ENCODE assay signal across 8 cellular contexts in genomic region chr19:1247747-1248453, GRCh38. TPM values are rescaled to one million over a fixed set of nuclear protein-coding genes. Genes with fewer than 3 reads are reported as not detected.
A peak's percentile ranks its signal among the peaks of the same experiment; 100 is the strongest.
DNase-seq lines count a peak whose midpoint lies in the region; ATAC-seq, FAIRE-seq and TF ChIP-seq lines count a peak whose summit lies in the region.

No MANE protein-coding gene starts in this region.

- FAIRE-seq in GM12878 (lab: Jason Lieb, UNC) (no peak), keratinocyte (lab: Jason Lieb, UNC) (no peak)

- no peak for TF ChIP-seq EP300 in GM12878 (IDR thresholded peaks at IDR 0.05; ENCODE audit: borderline replicate concordance in 1 of 2, control insufficient read depth in 1 of 2, low read depth in 2 of 2, low read length in 2 of 2)

- H3K4me3 ChIP-seq in GM12878 = peak overlapping the region; percentile 88; the same call in 1 of the 2 replicates
- H3K4me3 ChIP-seq in keratinocyte (ENCODE audit: control insufficient read depth in 2 of 3, extremely low read depth in 1 of 3, insufficient read depth in 2 of 3, low read depth in 1 of 3, low read length in 3 of 3) = peak overlapping the region in 1 of 3 experiments; percentile 18

- peak overlapping the region; percentile 61 for H3K27ac ChIP-seq in GM12878 (ENCODE audit: control insufficient read depth, insufficient read depth)
- peak overlapping the region; percentile 20 for H3K27ac ChIP-seq in keratinocyte (ENCODE audit: control insufficient read depth, insufficient read depth, low read length)

- no TSS peak for BruUV-seq in GM12878 (replicated peaks; lab: Mats Ljungman, UMichigan)

- H3K4me2 ChIP-seq in GM12878 (ENCODE audit: control insufficient read depth, insufficient read depth) (peak overlapping the region; percentile 86), keratinocyte (ENCODE audit: control insufficient read depth, extremely low read depth, insufficient read depth, low read depth, low read length) (peak overlapping the region; percentile 16)

- H4K20me1 ChIP-seq in GM12878 (ENCODE audit: control insufficient read depth, insufficient read depth) (no peaks in the 10 kb centered on the region), keratinocyte (ENCODE audit: control insufficient read depth, extremely low read depth, insufficient read depth, low read length) (no peaks in the 10 kb centered on the region)

- H3K27ac Mint-ChIP-seq in T-helper 1 cell treated with Interleukin-12 subunit alpha and Interleukin-12 subunit beta and Interleukin-4 antibody, amounts not matched to agents 30 μg/mL and 1 μg/mL, for 36 hours = peak overlapping the region; percentile 49

- SMC1A ChIA-PET in GM12878 (lab: Charles Lee; ENCODE audit: uncharacterized antibody, unreplicated experiment) = no interaction called here

- 29% methylated on average over 21 of the region's 35 CpGs for WGBS in GM12878 (ENCODE audit: insufficient coverage, insufficient replicate concordance, low lambda C conversion rate, missing lambda C conversion rate)

- H3K9ac ChIP-seq in GM12878 (ENCODE audit: control insufficient read depth, insufficient read depth, low read length) (no peak overlapping the region), keratinocyte (ENCODE audit: control insufficient read depth, extremely low read depth, insufficient read depth, low read length) (no peak overlapping the region)

- no peaks in the 10 kb centered on the region for H3K9me3 ChIP-seq in GM12878 (replicated peaks; ENCODE audit: control insufficient read depth, insufficient read depth, low read length)
- no peaks in the 10 kb centered on the region for H3K9me3 ChIP-seq in keratinocyte (ENCODE audit: control insufficient read depth, low read depth, low read length)

- RAD21 ChIA-PET in GM12878 (lab: Charles Lee; ENCODE audit: unreplicated experiment) = no interaction called here

- POLR2A ChIA-PET in GM12878 (lab: Charles Lee) = interaction anchor here (7.7 kb wide), 1 partner anchor 18 kb away, joined by 184 read pairs; the partner anchor contains the start of gene CIRBP

- dilution Hi-C loops in keratinocyte (cut with MboI; ENCODE audit: extremely low pct_ligation_motif_present, low sequenced_read_pairs) = no loop called here

- no peaks in the 10 kb centered on the region; a peak in 2 of 4 replicates for H3K36me3 ChIP-seq in GM12878 (ENCODE audit: control insufficient read depth in 2 of 2, insufficient read depth in 2 of 2, low read length in 1 of 2)
- H3K36me3 ChIP-seq in keratinocyte (ENCODE audit: control insufficient read depth in 2 of 2, extremely low read depth in 1 of 2, insufficient read depth in 2 of 2, low read length in 2 of 2) = peaks cover 1 to 5% of the 10 kb centered on the region in 2 experiments

- intact Hi-C loops in GM12878 (cut with micrococcal nuclease; ENCODE audit: unreplicated experiment) = loop anchor here (10.0 kb wide), 1 partner anchor 323 kb away; the partner anchor contains the start of gene ARID3A

- H2AFZ ChIP-seq in GM12878 (ENCODE audit: control insufficient read depth, low read depth, low read length) (peak overlapping the region; percentile 80), keratinocyte (ENCODE audit: control insufficient read depth, low read length) (no peak overlapping the region)

- peak; percentile 0 for ATAC-seq in HG02970 (IDR thresholded peaks at IDR 0.05; ENCODE audit: low FRiP score, unreplicated experiment)
- peak; percentile 0; the same call in 2 of the 3 replicates for ATAC-seq in GM12878

- H3K4me3 Mint-ChIP-seq in T-helper 1 cell treated with Interleukin-12 subunit alpha and Interleukin-12 subunit beta and Interleukin-4 antibody, amounts not matched to agents 30 μg/mL and 1 μg/mL, for 36 hours = peak overlapping the region; percentile 34

- H3K4me1 ChIP-seq in GM12878 (ENCODE audit: control insufficient read depth, insufficient read depth, low read length) = peaks cover 18% of the 10 kb centered on the region; the same call in 1 of the 2 replicates
- peaks cover 17% of the 10 kb centered on the region for H3K4me1 ChIP-seq in keratinocyte (ENCODE audit: control insufficient read depth, extremely low read depth, insufficient read depth, low read length)

- H3K27me3 ChIP-seq in GM12878 (replicated peaks in 1 of 2; ENCODE audit: control insufficient read depth in 2 of 2, insufficient read depth in 2 of 2, low read length in 1 of 2) = no peaks in the 10 kb centered on the region
- H3K27me3 ChIP-seq in keratinocyte (ENCODE audit: control insufficient read depth, extremely low read depth, insufficient read depth, low read length) = no peaks in the 10 kb centered on the region

- no peak for TF ChIP-seq RAD21 in GM12878 (IDR thresholded peaks at IDR 0.05; ENCODE audit: insufficient read depth, low read depth, low read length)

- H3K79me2 ChIP-seq in GM12878 (ENCODE audit: control insufficient read depth, insufficient read depth, low read length) (peaks cover 41% of the 10 kb centered on the region), keratinocyte (ENCODE audit: control insufficient read depth, insufficient read depth, low read length) (peaks cover 30% of the 10 kb centered on the region)

- no peaks in the 10 kb centered on the region for H3K9me1 ChIP-seq in keratinocyte (ENCODE audit: control insufficient read depth, extremely low read depth, insufficient read depth, low read length)

- no peak for TF ChIP-seq POLR2A in GM12878 (IDR thresholded peaks at IDR 0.05; ENCODE audit: low read depth, low read length)

- peaks cover 10% of the 10 kb centered on the region for H3K4me1 Mint-ChIP-seq in T-helper 1 cell treated with Interleukin-12 subunit alpha and Interleukin-12 subunit beta and Interleukin-4 antibody, amounts not matched to agents 30 μg/mL and 1 μg/mL, for 36 hours (ENCODE audit: low read depth)

- no peaks in the 10 kb centered on the region for H3K27me3 Mint-ChIP-seq in T-helper 1 cell treated with Interleukin-12 subunit alpha and Interleukin-12 subunit beta and Interleukin-4 antibody, amounts not matched to agents 30 μg/mL and 1 μg/mL, for 36 hours (ENCODE audit: low read depth)

- CTCF ChIA-PET in GM12878 (lab: Yijun Ruan, JAX) = interaction anchor here (1.3 kb wide), 1 partner anchor 19 kb away, joined by 6 read pairs; no protein-coding TSS in a partner anchor

- in situ Hi-C loops in GM12878 (cut with MboI) = no loop called here

- H3K36me3 Mint-ChIP-seq in T-helper 1 cell treated with Interleukin-12 subunit alpha and Interleukin-12 subunit beta and Interleukin-4 antibody, amounts not matched to agents 30 μg/mL and 1 μg/mL, for 36 hours (ENCODE audit: low read depth) = peaks cover 12% of the 10 kb centered on the region

- TF ChIP-seq CTCF in GM12878 (IDR thresholded peaks at IDR 0.05 in 2 of 3, conservative IDR thresholded peaks at IDR 0.05 in 1 of 3; ENCODE audit: control insufficient read depth in 2 of 3, extremely low read depth in 1 of 3, insufficient read depth in 1 of 3, low read depth in 3 of 3, low read length in 3 of 3) (peak; percentile 40 to 56 (median 46); a peak in 5 of 6 replicates), keratinocyte (optimal IDR thresholded peaks at IDR 0.05 in 1 of 3, IDR thresholded peaks at IDR 0.05 in 1 of 3, conservative IDR thresholded peaks at IDR 0.05 in 1 of 3; ENCODE audit: extremely low read depth in 1 of 3, insufficient read depth in 2 of 3, low read length in 3 of 3) (peak in 1 of 3 experiments; percentile 42)

- DNase-seq in Daoy (ENCODE audit: low read depth) (peak; percentile 86), GM12878 (ENCODE audit: low read depth, low spot score) (no peak), keratinocyte (ENCODE audit: low read depth, low spot score) (no peak), NCI-H146 (lab: John Stamatoyannopoulos, UW) (no peak), NCI-H345 treated with DMSO at 0.1 percent for 48 hours (lab: John Stamatoyannopoulos, UW; ENCODE audit: unreplicated experiment) (no peak)
- DNase-seq in stimulated activated CD4-positive, alpha-beta T cell treated with anti-CD3 and anti-CD28 coated beads, Interleukin-15, amount 100 ng/mL, for 24 hours = peak; percentile 80

- no peaks in the 10 kb centered on the region for H3K9me3 Mint-ChIP-seq in T-helper 1 cell treated with Interleukin-12 subunit alpha and Interleukin-12 subunit beta and Interleukin-4 antibody, amounts not matched to agents 30 μg/mL and 1 μg/mL, for 36 hours

RNA-seq across cellular contexts. Expression of gene MIDN, which starts 0.5 kb away (rescaled TPM):
- total RNA-seq in Daoy (2014; rRNA removed; shearing (Covaris generic)) = 8.7 and 14.3 TPM in 2 replicates
- 69.3 and 73.1 TPM in 2 replicates for total RNA-seq in GM12878 (2013; cell fraction: nucleolus; rRNA removed)
- 6.1 and 8.4 TPM in 2 replicates for total RNA-seq in GM12878 (2014; rRNA removed)
- 6.5 and 7.0 TPM in 2 replicates for total RNA-seq in GM12878 (2014; rRNA removed; fragmentation: Illumina TruSeq; extraction: Trizol)
- total RNA-seq in GM12878 (2021) = 51.5 and 52.3 TPM in 2 replicates
- 6.0 TPM for polyA plus RNA-seq in GM12878 (2011; ENCODE audit: low read depth)
- 7.6 and 12.2 TPM in 2 replicates for polyA plus RNA-seq in GM12878 (2011; rRNA removed)
- 24.2 and 29.5 TPM in 2 replicates for polyA plus RNA-seq in GM12878 (2011; cell fraction: cytosol; rRNA removed)
- 102 and 129 TPM in 2 replicates for polyA plus RNA-seq in GM12878 (2011; cell fraction: nucleus; rRNA removed)
- 26.6 and 35.6 TPM in 2 replicates for polyA plus RNA-seq in GM12878 (2012)
- 4.2 and 7.9 TPM in 2 replicates for polyA plus RNA-seq in GM12878 (2014; fragmentation: Illumina TruSeq; extraction: Trizol)
- polyA plus RNA-seq in GM12878 (2014; fragmentation: Nextera tagmentation; extraction: Ambion mirVana) = under 1 TPM; 0.38 to 0.63 TPM
- 30.9 and 33.7 TPM in 2 replicates for polyA plus RNA-seq in GM12878 (2014; rRNA removed)
- polyA plus RNA-seq in GM12878 (2016; fragmentation: Nextera tagmentation; extraction: Ambion mirVana) = 1 to 10 TPM; 2.3 TPM
- polyA minus RNA-seq in GM12878 (2011; rRNA and poly(A)+ RNA removed) = 2.3 and 11.8 TPM in 2 replicates
- polyA minus RNA-seq in GM12878 (2011; cell fraction: cytosol; rRNA and poly(A)+ RNA removed) = 21.7 and 23.8 TPM in 2 replicates
- 29.9 and 46.6 TPM in 2 replicates for polyA minus RNA-seq in GM12878 (2011; cell fraction: nucleus; rRNA and poly(A)+ RNA removed)
- 4.7 to 14.1 TPM (median 6.8 TPM) in 3 replicates for polyA plus RNA-seq in keratinocyte
- polyA plus RNA-seq in keratinocyte (2011; ENCODE audit: low read depth) = 9.3 TPM
- 3.8 and 6.9 TPM in 2 replicates for polyA plus RNA-seq in keratinocyte (2011; cell fraction: cytosol; rRNA removed)
- polyA plus RNA-seq in keratinocyte (2011; cell fraction: nucleus; rRNA removed) = 23.5 and 31.4 TPM in 2 replicates
- polyA plus RNA-seq in keratinocyte (2012; ENCODE audit: low replicate concordance) = 23.0 and 30.3 TPM in 2 replicates
- polyA minus RNA-seq in keratinocyte = 5.9 to 26.1 TPM (median 6.6 TPM) in 3 replicates
- 44.9 TPM for polyA minus RNA-seq in keratinocyte (2011; cell fraction: cytosol; rRNA and poly(A)+ RNA removed)
- polyA minus RNA-seq in keratinocyte (2011; cell fraction: nucleus; rRNA and poly(A)+ RNA removed) = 31.4 and 35.8 TPM in 2 replicates

RNA-seq across cellular contexts. Expression of gene ATP5F1D, which starts 6.3 kb away (rescaled TPM):
- 41.4 and 82.8 TPM in 2 replicates for total RNA-seq in Daoy (2014; rRNA removed; shearing (Covaris generic))
- 14.2 and 16.6 TPM in 2 replicates for total RNA-seq in GM12878 (2013; cell fraction: nucleolus; rRNA removed)
- total RNA-seq in GM12878 (2014; rRNA removed) = 45.8 and 52.5 TPM in 2 replicates
- total RNA-seq in GM12878 (2014; rRNA removed; fragmentation: Illumina TruSeq; extraction: Trizol) = 18.9 and 23.6 TPM in 2 replicates
- 304 and 305 TPM in 2 replicates for total RNA-seq in GM12878 (2021)
- polyA plus RNA-seq in GM12878 (2011; ENCODE audit: low read depth) = 34.8 TPM
- 18.5 and 46.6 TPM in 2 replicates for polyA plus RNA-seq in GM12878 (2011; rRNA removed)
- polyA plus RNA-seq in GM12878 (2011; cell fraction: cytosol; rRNA removed) = 109 and 189 TPM in 2 replicates
- polyA plus RNA-seq in GM12878 (2011; cell fraction: nucleus; rRNA removed) = 95.0 and 142 TPM in 2 replicates
- polyA plus RNA-seq in GM12878 (2012) = 163 and 185 TPM in 2 replicates
- 1.4 and 12.8 TPM in 2 replicates for polyA plus RNA-seq in GM12878 (2014; fragmentation: Illumina TruSeq; extraction: Trizol)
- polyA plus RNA-seq in GM12878 (2014; fragmentation: Nextera tagmentation; extraction: Ambion mirVana) = 10 to 100 TPM in 1 of 2 experiments, 1 to 10 TPM in 1; 7.2 to 45.0 TPM
- 179 and 216 TPM in 2 replicates for polyA plus RNA-seq in GM12878 (2014; rRNA removed)
- 100 to 1,000 TPM; 355 to 357 TPM for polyA plus RNA-seq in GM12878 (2016; fragmentation: Nextera tagmentation; extraction: Ambion mirVana)
- polyA minus RNA-seq in GM12878 (2011; rRNA and poly(A)+ RNA removed) = 38.4 and 79.7 TPM in 2 replicates
- polyA minus RNA-seq in GM12878 (2011; cell fraction: cytosol; rRNA and poly(A)+ RNA removed) = 73.8 and 96.8 TPM in 2 replicates
- 21.4 and 39.0 TPM in 2 replicates for polyA minus RNA-seq in GM12878 (2011; cell fraction: nucleus; rRNA and poly(A)+ RNA removed)
- polyA plus RNA-seq in keratinocyte = 51.3 to 95.4 TPM (median 80.0 TPM) in 3 replicates
- 74.6 TPM for polyA plus RNA-seq in keratinocyte (2011; ENCODE audit: low read depth)
- 33.2 and 137 TPM in 2 replicates for polyA plus RNA-seq in keratinocyte (2011; cell fraction: cytosol; rRNA removed)
- 27.1 and 36.2 TPM in 2 replicates for polyA plus RNA-seq in keratinocyte (2011; cell fraction: nucleus; rRNA removed)
- 91.2 and 205 TPM in 2 replicates for polyA plus RNA-seq in keratinocyte (2012; ENCODE audit: low replicate concordance)
- 23.4 to 39.5 TPM (median 25.4 TPM) in 3 replicates for polyA minus RNA-seq in keratinocyte
- 297 TPM for polyA minus RNA-seq in keratinocyte (2011; cell fraction: cytosol; rRNA and poly(A)+ RNA removed)
- polyA minus RNA-seq in keratinocyte (2011; cell fraction: nucleus; rRNA and poly(A)+ RNA removed) = 29.9 and 36.3 TPM in 2 replicates

RNA-seq across cellular contexts. Expression of gene CBARP, which starts 10.1 kb away (rescaled TPM):
- total RNA-seq in Daoy (2014; rRNA removed; shearing (Covaris generic)) = 0.86 and 1.8 TPM in 2 replicates
- 1.2 and 1.3 TPM in 2 replicates for total RNA-seq in GM12878 (2013; cell fraction: nucleolus; rRNA removed)
- total RNA-seq in GM12878 (2014; rRNA removed) (0.44 and 0.51 TPM in 2 replicates), GM12878 (2014; rRNA removed; fragmentation: Illumina TruSeq; extraction: Trizol) (0.05 and 0.09 TPM in 2 replicates), GM12878 (2021) (0.59 and 0.61 TPM in 2 replicates)
- polyA plus RNA-seq in GM12878 (2011; ENCODE audit: low read depth) = 0.12 TPM
- polyA plus RNA-seq in GM12878 (2011; rRNA removed) (0.03 and 0.04 TPM in 2 replicates), GM12878 (2014; fragmentation: Illumina TruSeq; extraction: Trizol) (0.04 TPM in 1 of 2 replicates, not detected in the other), GM12878 (2014; fragmentation: Nextera tagmentation; extraction: Ambion mirVana) (not detected), GM12878 (2014; rRNA removed) (0.55 and 0.93 TPM in 2 replicates), GM12878 (2016; fragmentation: Nextera tagmentation; extraction: Ambion mirVana) (under 1 TPM in 1 of 2 experiments, not detected in 1; 0.18 TPM), keratinocyte (0.93 to 2.8 TPM (median 1.2 TPM) in 3 replicates)
- polyA plus RNA-seq in GM12878 (2011; cell fraction: cytosol; rRNA removed) = 0.09 and 0.28 TPM in 2 replicates
- polyA plus RNA-seq in GM12878 (2011; cell fraction: nucleus; rRNA removed) = 2.0 and 2.3 TPM in 2 replicates
- polyA plus RNA-seq in GM12878 (2012) = 1.2 and 1.9 TPM in 2 replicates
- not detected in 2 replicates for polyA minus RNA-seq in GM12878 (2011; rRNA and poly(A)+ RNA removed)
- 0.83 TPM in 1 of 2 replicates, not detected in the other for polyA minus RNA-seq in GM12878 (2011; cell fraction: cytosol; rRNA and poly(A)+ RNA removed)
- 0.19 TPM in 1 of 2 replicates, not detected in the other for polyA minus RNA-seq in GM12878 (2011; cell fraction: nucleus; rRNA and poly(A)+ RNA removed)
- 0.51 TPM for polyA plus RNA-seq in keratinocyte (2011; ENCODE audit: low read depth)
- 0.55 and 1.9 TPM in 2 replicates for polyA plus RNA-seq in keratinocyte (2011; cell fraction: cytosol; rRNA removed)
- 3.6 and 6.2 TPM in 2 replicates for polyA plus RNA-seq in keratinocyte (2011; cell fraction: nucleus; rRNA removed)
- polyA plus RNA-seq in keratinocyte (2012; ENCODE audit: low replicate concordance) = 3.5 and 3.6 TPM in 2 replicates
- 0.30 to 1.2 TPM (median 1.2 TPM) in 3 replicates for polyA minus RNA-seq in keratinocyte
- 11.5 TPM for polyA minus RNA-seq in keratinocyte (2011; cell fraction: cytosol; rRNA and poly(A)+ RNA removed)
- 3.4 and 7.1 TPM in 2 replicates for polyA minus RNA-seq in keratinocyte (2011; cell fraction: nucleus; rRNA and poly(A)+ RNA removed)

RNA-seq across cellular contexts. Expression of gene CIRBP, which starts 21.2 kb away (rescaled TPM):
- 234 and 288 TPM in 2 replicates for total RNA-seq in Daoy (2014; rRNA removed; shearing (Covaris generic))
- 275 and 320 TPM in 2 replicates for total RNA-seq in GM12878 (2013; cell fraction: nucleolus; rRNA removed)
- total RNA-seq in GM12878 (2014; rRNA removed) (216 and 225 TPM in 2 replicates), GM12878 (2014; rRNA removed; fragmentation: Illumina TruSeq; extraction: Trizol) (228 and 243 TPM in 2 replicates), GM12878 (2021) (264 and 284 TPM in 2 replicates)
- 115 TPM for polyA plus RNA-seq in GM12878 (2011; ENCODE audit: low read depth)
- polyA plus RNA-seq in GM12878 (2011; rRNA removed) (153 and 253 TPM in 2 replicates), GM12878 (2014; fragmentation: Illumina TruSeq; extraction: Trizol) (152 and 313 TPM in 2 replicates), GM12878 (2014; fragmentation: Nextera tagmentation; extraction: Ambion mirVana) (10 to 100 TPM; 27.6 to 52.4 TPM), GM12878 (2014; rRNA removed) (335 and 370 TPM in 2 replicates), GM12878 (2016; fragmentation: Nextera tagmentation; extraction: Ambion mirVana) (100 to 1,000 TPM; 162 to 166 TPM), keratinocyte (97.5 to 164 TPM (median 113 TPM) in 3 replicates)
- 253 and 279 TPM in 2 replicates for polyA plus RNA-seq in GM12878 (2011; cell fraction: cytosol; rRNA removed)
- polyA plus RNA-seq in GM12878 (2011; cell fraction: nucleus; rRNA removed) = 892 and 1,145 TPM in 2 replicates
- 254 and 374 TPM in 2 replicates for polyA plus RNA-seq in GM12878 (2012)
- polyA minus RNA-seq in GM12878 (2011; rRNA and poly(A)+ RNA removed) = 50.8 and 65.0 TPM in 2 replicates
- 44.4 and 56.1 TPM in 2 replicates for polyA minus RNA-seq in GM12878 (2011; cell fraction: cytosol; rRNA and poly(A)+ RNA removed)
- 81.2 and 108 TPM in 2 replicates for polyA minus RNA-seq in GM12878 (2011; cell fraction: nucleus; rRNA and poly(A)+ RNA removed)
- 140 TPM for polyA plus RNA-seq in keratinocyte (2011; ENCODE audit: low read depth)
- polyA plus RNA-seq in keratinocyte (2011; cell fraction: cytosol; rRNA removed) = 57.4 and 107 TPM in 2 replicates
- 226 and 247 TPM in 2 replicates for polyA plus RNA-seq in keratinocyte (2011; cell fraction: nucleus; rRNA removed)
- 130 and 149 TPM in 2 replicates for polyA plus RNA-seq in keratinocyte (2012; ENCODE audit: low replicate concordance)
- polyA minus RNA-seq in keratinocyte = 15.5 to 48.4 TPM (median 20.1 TPM) in 3 replicates
- 122 TPM for polyA minus RNA-seq in keratinocyte (2011; cell fraction: cytosol; rRNA and poly(A)+ RNA removed)
- 28.2 and 42.2 TPM in 2 replicates for polyA minus RNA-seq in keratinocyte (2011; cell fraction: nucleus; rRNA and poly(A)+ RNA removed)

RNA-seq across cellular contexts. Expression of gene FAM174C, which starts 27.4 kb away (rescaled TPM):
- 59.0 and 104 TPM in 2 replicates for total RNA-seq in Daoy (2014; rRNA removed; shearing (Covaris generic))
- 15.3 and 16.8 TPM in 2 replicates for total RNA-seq in GM12878 (2013; cell fraction: nucleolus; rRNA removed)
- total RNA-seq in GM12878 (2014; rRNA removed) = 52.8 and 57.6 TPM in 2 replicates
- 15.4 and 18.8 TPM in 2 replicates for total RNA-seq in GM12878 (2014; rRNA removed; fragmentation: Illumina TruSeq; extraction: Trizol)
- total RNA-seq in GM12878 (2021) = 71.8 and 73.0 TPM in 2 replicates
- polyA plus RNA-seq in GM12878 (2011; ENCODE audit: low read depth) = 13.7 TPM
- polyA plus RNA-seq in GM12878 (2011; rRNA removed) = 14.8 and 29.6 TPM in 2 replicates
- 85.8 and 125 TPM in 2 replicates for polyA plus RNA-seq in GM12878 (2011; cell fraction: cytosol; rRNA removed)
- polyA plus RNA-seq in GM12878 (2011; cell fraction: nucleus; rRNA removed) = 64.1 and 89.0 TPM in 2 replicates
- 61.2 and 63.0 TPM in 2 replicates for polyA plus RNA-seq in GM12878 (2012)
- 1.1 and 8.1 TPM in 2 replicates for polyA plus RNA-seq in GM12878 (2014; fragmentation: Illumina TruSeq; extraction: Trizol)
- 1 to 10 TPM in 1 of 2 experiments, under 1 TPM in 1; 0.89 to 6.9 TPM for polyA plus RNA-seq in GM12878 (2014; fragmentation: Nextera tagmentation; extraction: Ambion mirVana)
- polyA plus RNA-seq in GM12878 (2014; rRNA removed) = 94.6 and 104 TPM in 2 replicates
- polyA plus RNA-seq in GM12878 (2016; fragmentation: Nextera tagmentation; extraction: Ambion mirVana) = 10 to 100 TPM; 72.0 to 79.9 TPM
- polyA minus RNA-seq in GM12878 (2011; rRNA and poly(A)+ RNA removed) = 10.3 and 34.2 TPM in 2 replicates
- polyA minus RNA-seq in GM12878 (2011; cell fraction: cytosol; rRNA and poly(A)+ RNA removed) = 20.5 and 25.9 TPM in 2 replicates
- polyA minus RNA-seq in GM12878 (2011; cell fraction: nucleus; rRNA and poly(A)+ RNA removed) = 11.1 and 20.1 TPM in 2 replicates
- polyA plus RNA-seq in keratinocyte = 18.5 to 30.1 TPM (median 27.6 TPM) in 3 replicates
- 16.5 TPM for polyA plus RNA-seq in keratinocyte (2011; ENCODE audit: low read depth)
- polyA plus RNA-seq in keratinocyte (2011; cell fraction: cytosol; rRNA removed) = 23.5 and 65.8 TPM in 2 replicates
- polyA plus RNA-seq in keratinocyte (2011; cell fraction: nucleus; rRNA removed) = 16.3 and 21.3 TPM in 2 replicates
- polyA plus RNA-seq in keratinocyte (2012; ENCODE audit: low replicate concordance) = 45.3 and 60.9 TPM in 2 replicates
- 7.1 to 15.1 TPM (median 8.0 TPM) in 3 replicates for polyA minus RNA-seq in keratinocyte
- 49.3 TPM for polyA minus RNA-seq in keratinocyte (2011; cell fraction: cytosol; rRNA and poly(A)+ RNA removed)
- 3.1 and 5.0 TPM in 2 replicates for polyA minus RNA-seq in keratinocyte (2011; cell fraction: nucleus; rRNA and poly(A)+ RNA removed)

Comparison
In these comparisons a context has a peak if more than half of its experiments do, and no peak if none do; other contexts are left out.
1. DNase-seq: peak in Daoy (single experiment) and stimulated activated CD4-positive, alpha-beta T cell treated with anti-CD3 and anti-CD28 coated beads, Interleukin-15, amount 100 ng/mL, for 24 hours (single experiment); none in GM12878 (single experiment), keratinocyte (single experiment), NCI-H146 (single experiment) and NCI-H345 treated with DMSO at 0.1 percent for 48 hours (single experiment).